Comparison of ENCODE assay signal across 8 cellular contexts in the genomic region with DNA sequence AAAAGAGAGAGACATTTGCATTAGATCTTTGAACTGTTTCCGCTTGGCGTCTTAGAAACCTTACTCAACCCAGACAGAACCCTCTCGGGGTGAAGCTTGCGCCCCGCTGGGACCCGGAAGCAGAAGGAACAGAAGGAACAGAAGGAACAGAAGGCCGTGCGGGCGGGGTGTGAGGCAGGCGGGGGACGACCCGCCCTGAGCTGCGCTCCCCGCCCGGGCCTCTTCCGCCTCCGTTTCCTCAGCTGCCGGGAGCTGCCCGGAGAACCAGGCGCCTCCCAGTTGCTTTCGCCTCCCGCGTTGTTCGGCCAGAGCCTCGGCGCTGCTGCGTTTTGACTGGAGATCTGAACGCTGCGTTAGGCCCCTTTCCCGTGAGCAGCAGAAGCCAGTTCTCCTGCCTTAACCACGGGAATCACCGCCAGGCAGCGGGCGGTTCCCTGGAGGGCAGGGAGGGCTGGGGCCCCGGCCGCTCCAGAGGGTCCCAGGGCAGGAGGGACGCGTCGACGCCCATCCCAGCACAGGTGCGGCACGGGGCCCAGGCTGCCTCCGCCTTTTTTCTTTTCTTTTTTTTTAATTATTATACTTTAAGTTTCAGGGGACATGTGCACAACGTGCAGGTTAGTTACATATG. TPM values are rescaled to one million over a fixed set of nuclear protein-coding genes. Genes with fewer than 3 reads are reported as not detected.
A peak's percentile ranks its signal among the peaks of the same experiment; 100 is the strongest.
DNase-seq lines count a peak whose midpoint lies in the region; ATAC-seq and TF ChIP-seq lines count a peak whose summit lies in the region.

No MANE protein-coding gene starts in this region.

- H3K27ac Mint-ChIP-seq in central memory CD8-positive, alpha-beta T cell (ENCODE audit: low read depth): peak overlapping the region; percentile 55

- ATAC-seq in central memory CD8-positive, alpha-beta T cell (replicated peaks; ENCODE audit: extremely low read depth, poor library complexity, severe bottlenecking): peak; percentile 67
- ATAC-seq in GM19455 (IDR thresholded peaks at IDR 0.05; ENCODE audit: unreplicated experiment): no peak

- H3K36me3 ChIP-seq in OCI-LY3 (replicated peaks; ENCODE audit: low read depth, low read length): no peaks in the 10 kb centered on the region

- no peak overlapping the region; the same call in 1 of the 2 replicates for H3K27ac ChIP-seq in OCI-LY3 (ENCODE audit: low read length)

- no peaks in the 10 kb centered on the region for H3K27me3 Mint-ChIP-seq in central memory CD8-positive, alpha-beta T cell

- peaks cover 4% of the 10 kb centered on the region for H3K36me3 Mint-ChIP-seq in central memory CD8-positive, alpha-beta T cell (ENCODE audit: insufficient read depth)

- no peak for TF ChIP-seq CTCF in OCI-LY3 (IDR thresholded peaks at IDR 0.05; ENCODE audit: low read depth, low read length)

- H3K4me2 ChIP-seq in OCI-LY3 (ENCODE audit: low read length): peak overlapping the region; percentile 64

- H3K27me3 ChIP-seq in OCI-LY3 (ENCODE audit: low read depth, low read length): no peaks in the 10 kb centered on the region

- peak overlapping the region; percentile 85; the same call in 1 of the 2 replicates for H2AFZ ChIP-seq in OCI-LY3 (ENCODE audit: low read depth, low read length)

- peaks cover 6% of the 10 kb centered on the region for H3K9me3 Mint-ChIP-seq in central memory CD8-positive, alpha-beta T cell

- no peaks in the 10 kb centered on the region for H4K20me1 ChIP-seq in OCI-LY3 (ENCODE audit: insufficient read depth, low read length)

- peak overlapping the region; percentile 67 for H3K4me3 Mint-ChIP-seq in central memory CD8-positive, alpha-beta T cell

- H3K4me1 Mint-ChIP-seq in central memory CD8-positive, alpha-beta T cell: no peaks in the 10 kb centered on the region

- peak overlapping the region; percentile 76 for H3K4me3 ChIP-seq in OCI-LY3 (ENCODE audit: low read length)

- H3K9me3 ChIP-seq in OCI-LY3 (ENCODE audit: insufficient read depth, low read length): no peaks in the 10 kb centered on the region

- peak overlapping the region; percentile 53; the same call in 1 of the 2 replicates for H3K9ac ChIP-seq in OCI-LY3 (ENCODE audit: low read length)

- no peaks in the 10 kb centered on the region for H3K4me1 ChIP-seq in OCI-LY3 (ENCODE audit: low read length)

- DNase-seq in NCI-H82 (lab: John Stamatoyannopoulos, UW) (peak; percentile 58), NCI-H82 treated with DMSO at 0.1 percent for 48 hours (lab: John Stamatoyannopoulos, UW; ENCODE audit: unreplicated experiment) (no peak), mesenteric fat pad (ENCODE audit: low spot score) (no peak), NCI-H1105 treated with DMSO at 0.1 percent for 48 hours (lab: John Stamatoyannopoulos, UW) (no peak)
- DNase-seq in central memory CD8-positive, alpha-beta T cell (ENCODE audit: low spot score in 2 of 2): no peak
- DNase-seq in stimulated activated naive CD4-positive, alpha-beta T cell (lab: John Stamatoyannopoulos, UW): peak in 4 of 6 experiments; percentile 9 to 46 (median 15)

- H3K79me2 ChIP-seq in OCI-LY3 (ENCODE audit: low read length): no peaks in the 10 kb centered on the region

RNA-seq across cellular contexts. Expression of a gene that starts 19.3 kb away (rescaled TPM):
- total RNA-seq in mesenteric fat pad: 4.7 TPM

Comparison
In these comparisons a context has a peak if more than half of its experiments do, and no peak if none do; other contexts are left out.
1. DNase-seq: peak in NCI-H82 (single experiment) and stimulated activated naive CD4-positive, alpha-beta T cell (4 of 6); none in NCI-H82 treated with DMSO at 0.1 percent for 48 hours (single experiment), central memory CD8-positive, alpha-beta T cell (0 of 2), mesenteric fat pad (single experiment) and NCI-H1105 treated with DMSO at 0.1 percent for 48 hours (single experiment).